ENCODE assay signal across 39 cellular contexts in the genomic region with DNA sequence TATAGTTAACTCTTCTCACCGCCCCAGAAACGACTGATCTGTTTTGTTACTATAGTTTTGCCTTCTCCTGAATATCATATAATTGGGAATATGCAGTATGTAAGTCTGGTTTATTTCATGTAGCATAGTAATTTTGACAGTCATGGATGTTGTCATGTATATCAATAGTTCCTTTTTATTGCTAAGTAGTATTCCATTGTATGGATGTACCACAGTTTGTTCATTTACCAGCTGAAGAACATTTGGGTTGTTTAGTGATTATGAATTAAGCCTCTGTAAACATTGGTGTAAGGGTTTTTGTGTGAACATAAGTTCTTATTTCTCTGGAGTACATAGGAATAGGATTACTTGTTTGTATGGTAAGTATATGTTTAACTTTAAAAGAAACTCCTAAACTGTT. TPM values are rescaled to one million over a fixed set of nuclear protein-coding genes. Genes with fewer than 3 reads are reported as not detected.
"Had no signal": no experiment of that assay in that cellular context is flagged by ENCODE, and none has a peak within 500 bp of the region (broad histone marks: within the 10 kb centered on the region; RNA-seq: fewer than 3 reads in every experiment).

No MANE protein-coding gene starts in this region.

- H3K9me3 ChIP-seq: adrenal gland, body of pancreas had no signal

- ATAC-seq: activated naive CD4-positive, alpha-beta T cell treated with anti-CD3 and anti-CD28 coated beads, Interleukin-2, amount 50 U/mL, for 72 hours; activated naive CD8-positive, alpha-beta T cell treated with anti-CD3 and anti-CD28 coated beads, Interleukin-2, amount 50 U/mL, for 24 hours; activated T-cell treated with anti-CD3 and anti-CD28 coated beads, Interleukin-2, amount 50 U/mL, for 4 hours; activated T-cell treated with anti-CD3 and anti-CD28 coated beads, Interleukin-2, amount 50 U/mL, for 72 hours; activated T-helper 17 cell treated with anti-CD3 and anti-CD28 coated beads, Interleukin-2, amount 50 U/mL, for 72 hours; body of pancreas had no signal

- H3K27ac ChIP-seq: adrenal gland, ascending aorta, body of pancreas, brain microvascular endothelial cell, breast epithelium, cardiac muscle cell had no signal

- DNase-seq: activated effector memory CD4-positive, alpha-beta T cell treated with anti-CD3 and anti-CD28 coated beads, Interleukin-2, amount 50 U/mL, for 16 hours; activated effector memory CD4-positive, alpha-beta T cell treated with Interleukin-2 at 50 U/mL for 16 hours; activated gamma-delta T cell; activated gamma-delta T cell treated with Interleukin-2 at 50 U/mL for 16 hours; activated naive CD4-positive, alpha-beta T cell; activated naive CD4-positive, alpha-beta T cell treated with anti-CD3 and anti-CD28 coated beads for 36 hours; activated naive CD4-positive, alpha-beta T cell treated with anti-CD3 and anti-CD28 coated beads, Interleukin-2, amount 10 ng/mL, durations not matched to agents 7 days and 5 days; activated naive CD4-positive, alpha-beta T cell treated with anti-CD3 and anti-CD28 coated beads, Interleukin-2, amount 50 U/mL, for 16 hours; activated naive CD4-positive, alpha-beta T cell treated with Interleukin-2 at 50 U/mL for 16 hours; activated naive CD8-positive, alpha-beta T cell treated with anti-CD3 and anti-CD28 coated beads for 36 hours; activated naive CD8-positive, alpha-beta T cell treated with anti-CD3 and anti-CD28 coated beads, Interleukin-2, amount 10 ng/mL, durations not matched to agents 7 days and 5 days; activated naive CD8-positive, alpha-beta T cell treated with anti-CD3 and anti-CD28 coated beads, Interleukin-2, amount 50 U/mL, for 24 hours; activated T-cell treated with anti-CD3 and anti-CD28 coated beads, Interleukin-2, amount 50 U/mL, for 4 hours; activated T-cell treated with anti-CD3 and anti-CD28 coated beads, Interleukin-2, amount 50 U/mL, for 48 hours; activated T-cell treated with anti-CD3 and anti-CD28 coated beads, Interleukin-2, amount 50 U/mL, for 72 hours; adrenal gland; amniotic stem cell; amygdala; anterior cingulate cortex; aorta; body of pancreas; brain microvascular endothelial cell; caudate nucleus; central memory CD4-positive, alpha-beta T cell; cerebellar nuclear complex had no signal

- H3K36me3 ChIP-seq: adrenal gland, ascending aorta, brain microvascular endothelial cell, breast epithelium, cardiac muscle cell had no signal

- H3K4me1 ChIP-seq: adrenal gland, ascending aorta, body of pancreas, breast epithelium had no signal

- FAIRE-seq: astrocyte, bronchial epithelial cell, colon had no signal

- H3K27me3 ChIP-seq: adrenal gland, ascending aorta, body of pancreas, brain microvascular endothelial cell, cardiac muscle cell had no signal

- H3K4me3 ChIP-seq: adrenal gland, ascending aorta, body of pancreas, breast epithelium, cardiac muscle cell had no signal

RNA-seq across cellular contexts. Expression of a gene that starts 55.5 kb away (rescaled TPM):
- total RNA-seq: activated naive CD8-positive, alpha-beta T cell treated with anti-CD3 and anti-CD28 coated beads for 36 hours; activated naive CD8-positive, alpha-beta T cell treated with anti-CD3 and anti-CD28 coated beads, Interleukin-2, amount 10 ng/mL, durations not matched to agents 7 days and 5 days; activated T-cell treated with anti-CD3 and anti-CD28 coated beads, Interleukin-2, amount 50 U/mL, for 4 hours; activated T-cell treated with anti-CD3 and anti-CD28 coated beads, Interleukin-2, amount 50 U/mL, for 72 hours; activated T-helper 1 cell treated with anti-CD3 and anti-CD28 coated beads, Interleukin-12 subunit alpha, Interleukin-12 subunit beta, Interleukin-2, Interleukin-4 antibody, amounts not matched to agents 30 ng/mL and 10 ng/mL and 1 ng/mL, durations not matched to agents 14 hours and 24 hours and 36 hours; activated T-helper 2 cell treated with anti-CD3 and anti-CD28 coated beads, Interferon-gamma antibody, Interleukin-2, Interleukin-4, amounts not matched to agents 10 μg/mL and 5 μg/mL and 100 μg/mL, durations not matched to agents 14 hours and 24 hours and 36 hours; adrenal gland; aorta; ascending aorta; body of pancreas; breast epithelium; bronchial epithelial cell; cardiac muscle cell; cardiac septum; cerebellum; chondrocyte had no signal
- polyA plus RNA-seq: adipose tissue, adrenal gland, aorta, cardiac muscle cell had no signal
